In genomic region chr3:10548997-10549396, GRCh38 we compare ENCODE assay signal across 1 cellular context.
TF ChIP-seq lines count a peak whose summit lies in the region.

No MANE protein-coding gene starts in this region.

TF ChIP-seq in GM23338, 12 proteins besides CTCF, POLR2A, EP300 and RAD21 (continued from another document):
- TF ChIP-seq, protein P1, sequence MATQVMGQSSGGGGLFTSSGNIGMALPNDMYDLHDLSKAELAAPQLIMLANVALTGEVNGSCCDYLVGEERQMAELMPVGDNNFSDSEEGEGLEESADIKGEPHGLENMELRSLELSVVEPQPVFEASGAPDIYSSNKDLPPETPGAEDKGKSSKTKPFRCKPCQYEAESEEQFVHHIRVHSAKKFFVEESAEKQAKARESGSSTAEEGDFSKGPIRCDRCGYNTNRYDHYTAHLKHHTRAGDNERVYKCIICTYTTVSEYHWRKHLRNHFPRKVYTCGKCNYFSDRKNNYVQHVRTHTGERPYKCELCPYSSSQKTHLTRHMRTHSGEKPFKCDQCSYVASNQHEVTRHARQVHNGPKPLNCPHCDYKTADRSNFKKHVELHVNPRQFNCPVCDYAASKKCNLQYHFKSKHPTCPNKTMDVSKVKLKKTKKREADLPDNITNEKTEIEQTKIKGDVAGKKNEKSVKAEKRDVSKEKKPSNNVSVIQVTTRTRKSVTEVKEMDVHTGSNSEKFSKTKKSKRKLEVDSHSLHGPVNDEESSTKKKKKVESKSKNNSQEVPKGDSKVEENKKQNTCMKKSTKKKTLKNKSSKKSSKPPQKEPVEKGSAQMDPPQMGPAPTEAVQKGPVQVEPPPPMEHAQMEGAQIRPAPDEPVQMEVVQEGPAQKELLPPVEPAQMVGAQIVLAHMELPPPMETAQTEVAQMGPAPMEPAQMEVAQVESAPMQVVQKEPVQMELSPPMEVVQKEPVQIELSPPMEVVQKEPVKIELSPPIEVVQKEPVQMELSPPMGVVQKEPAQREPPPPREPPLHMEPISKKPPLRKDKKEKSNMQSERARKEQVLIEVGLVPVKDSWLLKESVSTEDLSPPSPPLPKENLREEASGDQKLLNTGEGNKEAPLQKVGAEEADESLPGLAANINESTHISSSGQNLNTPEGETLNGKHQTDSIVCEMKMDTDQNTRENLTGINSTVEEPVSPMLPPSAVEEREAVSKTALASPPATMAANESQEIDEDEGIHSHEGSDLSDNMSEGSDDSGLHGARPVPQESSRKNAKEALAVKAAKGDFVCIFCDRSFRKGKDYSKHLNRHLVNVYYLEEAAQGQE (IDR thresholded peaks at IDR 0.05; ENCODE audit: unreplicated experiment) = no peak
- TF ChIP-seq ZNF114 (CRISPR knock-in tag; IDR thresholded peaks at IDR 0.05) = no peak
- no peak for TF ChIP-seq ZNF331 (CRISPR knock-in tag; IDR thresholded peaks at IDR 0.05; ENCODE audit: low read depth)
- TF ChIP-seq STAT1 (IDR thresholded peaks at IDR 0.05; ENCODE audit: unreplicated experiment) = no peak
- no peak for TF ChIP-seq NANOG (IDR thresholded peaks at IDR 0.05; ENCODE audit: borderline replicate concordance)
- no peak for TF ChIP-seq CREB1 (CRISPR knock-in tag; IDR thresholded peaks at IDR 0.05; ENCODE audit: low read depth)
- no peak for TF ChIP-seq ETS1 (IDR thresholded peaks at IDR 0.05)
- no peak for TF ChIP-seq EZH2phosphoT487 (IDR thresholded peaks at IDR 0.05; ENCODE audit: unreplicated experiment)
